In the genomic region with DNA sequence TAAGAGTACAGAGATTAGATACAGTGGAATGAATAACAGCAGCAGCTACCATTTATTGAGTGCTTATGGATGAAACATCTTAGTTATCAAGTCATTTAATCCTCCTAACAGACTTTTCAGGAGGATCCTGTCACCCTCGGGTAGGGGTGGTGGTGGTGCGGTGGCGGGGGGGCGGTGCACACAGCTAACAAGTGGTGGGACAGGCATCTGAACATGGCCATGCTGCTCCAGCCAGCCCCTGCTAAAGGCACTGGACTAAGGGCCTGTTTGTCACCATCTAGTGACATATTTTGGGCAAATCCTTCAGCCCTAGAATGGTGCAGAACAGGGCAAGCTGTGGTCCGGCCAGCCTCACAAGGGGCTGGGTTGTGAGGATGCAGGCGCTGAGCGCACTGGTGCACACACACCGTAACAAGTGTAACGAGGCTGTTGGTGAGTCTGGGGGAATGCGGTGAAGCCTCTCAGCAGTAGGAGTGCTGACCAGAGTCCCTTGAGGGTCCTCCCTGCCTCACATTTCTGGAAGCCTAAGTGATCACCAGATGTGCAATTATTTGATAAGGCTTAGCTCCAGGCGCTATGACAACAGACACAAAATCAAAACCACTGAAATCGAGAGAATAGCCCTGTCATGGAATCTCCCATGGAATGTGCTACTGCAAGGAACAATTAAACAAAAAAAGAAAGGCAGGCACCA, we compare ENCODE assay signal across 13 cellular contexts.
DNase-seq lines count a peak whose midpoint lies in the region; ATAC-seq and TF ChIP-seq lines count a peak whose summit lies in the region.
"Had no signal": no experiment of that assay in that cellular context is flagged by ENCODE, and none has a peak within 500 bp of the region (broad histone marks: within the 10 kb centered on the region; RNA-seq: fewer than 3 reads in every experiment).

No MANE protein-coding gene starts in this region.

- peaks cover 35% of the 10 kb centered on the region for H3F3A ChIP-seq in neural progenitor cell (ENCODE audit: low read depth)

- H3K4me3 ChIP-seq in colonic mucosa (no peak overlapping the region), neural progenitor cell (no peak overlapping the region)
- H3K4me3 ChIP-seq: lung, tibial nerve had no signal

- H3K27ac ChIP-seq in colonic mucosa = peak overlapping the region; percentile 29
- H3K27ac ChIP-seq in neural progenitor cell = peak overlapping the region; percentile 17
- H3K27ac ChIP-seq: epithelial cell of prostate had no signal

- H3K27me3 ChIP-seq in colonic mucosa (no peaks in the 10 kb centered on the region), neural progenitor cell (no peaks in the 10 kb centered on the region)
- H3K27me3 ChIP-seq: tibial nerve had no signal

- peaks cover 3% of the 10 kb centered on the region for H3K27me3 Mint-ChIP-seq in neural progenitor cell (ENCODE audit: insufficient read depth, low read depth)

- no peak for TF ChIP-seq CTCF in colonic mucosa (IDR thresholded peaks at IDR 0.05)
- TF ChIP-seq CTCF in neural progenitor cell (IDR thresholded peaks at IDR 0.05) = no peak

- intact Hi-C loops in Right ventricle myocardium inferior (cut with DNase I) (no loop called here), cardiac septum (cut with DNase I) (no loop called here), colonic mucosa (cut with DNase I) (no loop called here)

- H3K9ac ChIP-seq in colonic mucosa (ENCODE audit: low read depth in 2 of 2, low read length in 2 of 2) (no peak overlapping the region), neural progenitor cell (no peak overlapping the region)

- H3K36me3 ChIP-seq in colonic mucosa (no peaks in the 10 kb centered on the region), neural progenitor cell (no peaks in the 10 kb centered on the region)

- H3K9me3 ChIP-seq in colonic mucosa (no peaks in the 10 kb centered on the region), neural progenitor cell (ENCODE audit: low read depth) (no peaks in the 10 kb centered on the region)
- H3K9me3 ChIP-seq: tibial nerve had no signal

- ATAC-seq in Right ventricle myocardium inferior (peak; percentile 33), GM19351 (IDR thresholded peaks at IDR 0.05; ENCODE audit: unreplicated experiment) (no peak), GM18868 (IDR thresholded peaks at IDR 0.05; ENCODE audit: unreplicated experiment) (no peak)

- H3K36me3 Mint-ChIP-seq in neural progenitor cell = peaks cover 6% of the 10 kb centered on the region

- H3K4me3 Mint-ChIP-seq in neural progenitor cell = no peak overlapping the region

- H4K20me1 ChIP-seq in neural progenitor cell (ENCODE audit: low read depth) = peaks cover 37% of the 10 kb centered on the region

- no peak overlapping the region for H3K4me2 ChIP-seq in neural progenitor cell

- peaks cover 54% of the 10 kb centered on the region for H3K4me1 Mint-ChIP-seq in neural progenitor cell

- H3K9me3 Mint-ChIP-seq in neural progenitor cell = no peaks in the 10 kb centered on the region

- H3K79me2 ChIP-seq in neural progenitor cell (ENCODE audit: low read depth) = no peaks in the 10 kb centered on the region

- DNase-seq in Right ventricle myocardium inferior (ENCODE audit: missing footprints) = no peak
- no peak for DNase-seq in cardiac septum (ENCODE audit: low spot score)
- DNase-seq in colonic mucosa = no peak
- no peak for DNase-seq in neural progenitor cell (ENCODE audit: low spot score)
- DNase-seq in OCI-M2 (lab: John Stamatoyannopoulos, UW; ENCODE audit: unreplicated experiment) = no peak
- DNase-seq in SW480 (ENCODE audit: low spot score) = no peak
- DNase-seq: activated CD4-positive, CD25-positive, alpha-beta regulatory T cell treated with anti-CD3 and anti-CD28 coated beads, Interleukin-2, amount 50 U/mL, for 72 hours; NCI-H524 treated with DMSO at 0.1 percent for 48 hours had no signal

- no peak overlapping the region for H2AFZ ChIP-seq in neural progenitor cell (replicated peaks)

- H3K4me1 ChIP-seq in colonic mucosa (peaks cover 5% of the 10 kb centered on the region), neural progenitor cell (peaks cover 11% of the 10 kb centered on the region)

- H3K27ac Mint-ChIP-seq in neural progenitor cell = peak overlapping the region; percentile 73
